ENCODE assay signal across 10 cellular contexts in genomic region chr18:45589559-45590041, GRCh38. TPM values are rescaled to one million over a fixed set of nuclear protein-coding genes. Genes with fewer than 3 reads are reported as not detected.
DNase-seq lines count a peak whose midpoint lies in the region; ATAC-seq, FAIRE-seq and TF ChIP-seq lines count a peak whose summit lies in the region.
"Had no signal": no experiment of that assay in that cellular context is flagged by ENCODE, and none has a peak within 500 bp of the region (broad histone marks: within the 10 kb centered on the region; RNA-seq: fewer than 3 reads in every experiment).

No MANE protein-coding gene starts in this region.

- 40% methylated on average over 8 of the region's 8 CpGs for WGBS in right cardiac atrium
- 52 to 60% (median 53%) methylated on average over 8 of the region's 8 CpGs for WGBS in stomach, 5 donors

- DNase-seq in H7 = peak; percentile 59
- no peak for DNase-seq in WTC11 (ENCODE audit: low spot score)
- DNase-seq in right cardiac atrium = peak; percentile 51 to 79 (median 73)
- no peak for DNase-seq in stomach
- no peak for DNase-seq in GM12892 (ENCODE audit: insufficient read length)
- DNase-seq in nucleus accumbens (lab: John Stamatoyannopoulos, UW) = no peak
- DNase-seq in central memory CD4-positive, alpha-beta T cell = no peak
- DNase-seq: activated naive CD8-positive, alpha-beta T cell treated with anti-CD3 and anti-CD28 coated beads for 36 hours; NCI-H510A treated with DMSO at 0.1 percent for 48 hours had no signal

- POLR2A ChIA-PET in WTC11 (lab: Charles Lee) = no interaction called here

- peaks cover 28% of the 10 kb centered on the region for H3K4me1 Mint-ChIP-seq in WTC11
- H3K4me1 Mint-ChIP-seq: activated naive CD8-positive, alpha-beta T cell treated with anti-CD3 and anti-CD28 coated beads for 36 hours had no signal

- peaks cover 6% of the 10 kb centered on the region for H3K9me3 Mint-ChIP-seq in WTC11
- H3K9me3 Mint-ChIP-seq: activated naive CD8-positive, alpha-beta T cell treated with anti-CD3 and anti-CD28 coated beads for 36 hours had no signal

- no peak for TF ChIP-seq POLR2A in stomach (IDR thresholded peaks at IDR 0.05)
- no peak for TF ChIP-seq POLR2A in GM12892 (IDR thresholded peaks at IDR 0.05; ENCODE audit: low read depth, low read length)

- TF ChIP-seq CTCF in WTC11 (IDR thresholded peaks at IDR 0.05) = no peak
- TF ChIP-seq CTCF in stomach (IDR thresholded peaks at IDR 0.05) = no peak

- no peaks in the 10 kb centered on the region for H3K27me3 Mint-ChIP-seq in WTC11 (ENCODE audit: low read depth)
- H3K27me3 Mint-ChIP-seq: activated naive CD8-positive, alpha-beta T cell treated with anti-CD3 and anti-CD28 coated beads for 36 hours had no signal

- H3K36me3 ChIP-seq in H7 (replicated peaks; ENCODE audit: control insufficient read depth, insufficient read depth, low read length) = no peaks in the 10 kb centered on the region
- H3K36me3 ChIP-seq in stomach = no peaks in the 10 kb centered on the region

- peaks cover 5% of the 10 kb centered on the region for H3K4me1 ChIP-seq in right cardiac atrium (ENCODE audit: control insufficient read depth, insufficient read depth, low read length)
- peaks cover 0 to 16% (median 7%) of the 10 kb centered on the region in 4 donors for H3K4me1 ChIP-seq in stomach

- H3K4me3 Mint-ChIP-seq in WTC11 = peak overlapping the region; percentile 39
- H3K4me3 Mint-ChIP-seq: activated naive CD8-positive, alpha-beta T cell treated with anti-CD3 and anti-CD28 coated beads for 36 hours had no signal

- no peak for FAIRE-seq in GM12892 (lab: Jason Lieb, UNC)

- ATAC-seq in WTC11 (peak; percentile 82), right cardiac atrium (peak; percentile 23 to 35), GM21515 (IDR thresholded peaks at IDR 0.05; ENCODE audit: unreplicated experiment) (no peak)

- intact Hi-C loops in right cardiac atrium (cut with DNase I) (no loop called here), stomach (cut with DNase I; ENCODE audit: low total_unique reads) (no loop called here)

- no peak overlapping the region for H3K4me3 ChIP-seq in H7 (ENCODE audit: insufficient read depth, low read depth, low read length)
- H3K4me3 ChIP-seq in right cardiac atrium (ENCODE audit: low read length) = no peak overlapping the region
- H3K4me3 ChIP-seq in stomach = no peak overlapping the region

- H3K27ac ChIP-seq in right cardiac atrium (ENCODE audit: low read length) = peak overlapping the region; percentile 50
- H3K27ac ChIP-seq in stomach = peak overlapping the region in 3 of 5 donors; percentile 49 to 53 (median 50)

- H3K27me3 ChIP-seq in H7 (ENCODE audit: control insufficient read depth, insufficient read depth, low read length) = no peaks in the 10 kb centered on the region
- no peaks in the 10 kb centered on the region for H3K27me3 ChIP-seq in right cardiac atrium (ENCODE audit: control insufficient read depth, insufficient read depth)
- no peaks in the 10 kb centered on the region for H3K27me3 ChIP-seq in stomach

- TF ChIP-seq EP300 in stomach (IDR thresholded peaks at IDR 0.05) = no peak

- H3K36me3 Mint-ChIP-seq in WTC11 = no peaks in the 10 kb centered on the region
- H3K36me3 Mint-ChIP-seq: activated naive CD8-positive, alpha-beta T cell treated with anti-CD3 and anti-CD28 coated beads for 36 hours had no signal

- CTCF ChIA-PET in WTC11 (lab: Charles Lee) = interaction anchor here (0.7 to 2.3 kb wide), 11 partner anchors 11 to 484 kb away, joined by 3 to 13 read pairs (median 4); no protein-coding TSS in a partner anchor

- no peaks in the 10 kb centered on the region for H3K9me3 ChIP-seq in right cardiac atrium (ENCODE audit: control insufficient read depth, low read length)
- no peaks in the 10 kb centered on the region for H3K9me3 ChIP-seq in stomach

- peak overlapping the region; percentile 62; the same call in 1 of the 2 replicates for H3K27ac Mint-ChIP-seq in WTC11
- H3K27ac Mint-ChIP-seq: activated naive CD8-positive, alpha-beta T cell treated with anti-CD3 and anti-CD28 coated beads for 36 hours had no signal

TF ChIP-seq in WTC11, 78 proteins besides CTCF, POLR2A, EP300 and RAD21 (continues in another document):
- no peak for TF ChIP-seq MLX (CRISPR knock-in tag; IDR thresholded peaks at IDR 0.05)
- TF ChIP-seq, protein P1, sequence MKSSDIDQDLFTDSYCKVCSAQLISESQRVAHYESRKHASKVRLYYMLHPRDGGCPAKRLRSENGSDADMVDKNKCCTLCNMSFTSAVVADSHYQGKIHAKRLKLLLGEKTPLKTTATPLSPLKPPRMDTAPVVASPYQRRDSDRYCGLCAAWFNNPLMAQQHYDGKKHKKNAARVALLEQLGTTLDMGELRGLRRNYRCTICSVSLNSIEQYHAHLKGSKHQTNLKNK (CRISPR knock-in tag; IDR thresholded peaks at IDR 0.05) = no peak
- TF ChIP-seq, protein P2, sequence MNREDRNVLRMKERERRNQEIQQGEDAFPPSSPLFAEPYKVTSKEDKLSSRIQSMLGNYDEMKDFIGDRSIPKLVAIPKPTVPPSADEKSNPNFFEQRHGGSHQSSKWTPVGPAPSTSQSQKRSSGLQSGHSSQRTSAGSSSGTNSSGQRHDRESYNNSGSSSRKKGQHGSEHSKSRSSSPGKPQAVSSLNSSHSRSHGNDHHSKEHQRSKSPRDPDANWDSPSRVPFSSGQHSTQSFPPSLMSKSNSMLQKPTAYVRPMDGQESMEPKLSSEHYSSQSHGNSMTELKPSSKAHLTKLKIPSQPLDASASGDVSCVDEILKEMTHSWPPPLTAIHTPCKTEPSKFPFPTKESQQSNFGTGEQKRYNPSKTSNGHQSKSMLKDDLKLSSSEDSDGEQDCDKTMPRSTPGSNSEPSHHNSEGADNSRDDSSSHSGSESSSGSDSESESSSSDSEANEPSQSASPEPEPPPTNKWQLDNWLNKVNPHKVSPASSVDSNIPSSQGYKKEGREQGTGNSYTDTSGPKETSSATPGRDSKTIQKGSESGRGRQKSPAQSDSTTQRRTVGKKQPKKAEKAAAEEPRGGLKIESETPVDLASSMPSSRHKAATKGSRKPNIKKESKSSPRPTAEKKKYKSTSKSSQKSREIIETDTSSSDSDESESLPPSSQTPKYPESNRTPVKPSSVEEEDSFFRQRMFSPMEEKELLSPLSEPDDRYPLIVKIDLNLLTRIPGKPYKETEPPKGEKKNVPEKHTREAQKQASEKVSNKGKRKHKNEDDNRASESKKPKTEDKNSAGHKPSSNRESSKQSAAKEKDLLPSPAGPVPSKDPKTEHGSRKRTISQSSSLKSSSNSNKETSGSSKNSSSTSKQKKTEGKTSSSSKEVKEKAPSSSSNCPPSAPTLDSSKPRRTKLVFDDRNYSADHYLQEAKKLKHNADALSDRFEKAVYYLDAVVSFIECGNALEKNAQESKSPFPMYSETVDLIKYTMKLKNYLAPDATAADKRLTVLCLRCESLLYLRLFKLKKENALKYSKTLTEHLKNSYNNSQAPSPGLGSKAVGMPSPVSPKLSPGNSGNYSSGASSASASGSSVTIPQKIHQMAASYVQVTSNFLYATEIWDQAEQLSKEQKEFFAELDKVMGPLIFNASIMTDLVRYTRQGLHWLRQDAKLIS (CRISPR knock-in tag; IDR thresholded peaks at IDR 0.05; ENCODE audit: borderline replicate concordance) = no peak
- TF ChIP-seq CREM (CRISPR knock-in tag; IDR thresholded peaks at IDR 0.05) = no peak
- TF ChIP-seq, protein P3, sequence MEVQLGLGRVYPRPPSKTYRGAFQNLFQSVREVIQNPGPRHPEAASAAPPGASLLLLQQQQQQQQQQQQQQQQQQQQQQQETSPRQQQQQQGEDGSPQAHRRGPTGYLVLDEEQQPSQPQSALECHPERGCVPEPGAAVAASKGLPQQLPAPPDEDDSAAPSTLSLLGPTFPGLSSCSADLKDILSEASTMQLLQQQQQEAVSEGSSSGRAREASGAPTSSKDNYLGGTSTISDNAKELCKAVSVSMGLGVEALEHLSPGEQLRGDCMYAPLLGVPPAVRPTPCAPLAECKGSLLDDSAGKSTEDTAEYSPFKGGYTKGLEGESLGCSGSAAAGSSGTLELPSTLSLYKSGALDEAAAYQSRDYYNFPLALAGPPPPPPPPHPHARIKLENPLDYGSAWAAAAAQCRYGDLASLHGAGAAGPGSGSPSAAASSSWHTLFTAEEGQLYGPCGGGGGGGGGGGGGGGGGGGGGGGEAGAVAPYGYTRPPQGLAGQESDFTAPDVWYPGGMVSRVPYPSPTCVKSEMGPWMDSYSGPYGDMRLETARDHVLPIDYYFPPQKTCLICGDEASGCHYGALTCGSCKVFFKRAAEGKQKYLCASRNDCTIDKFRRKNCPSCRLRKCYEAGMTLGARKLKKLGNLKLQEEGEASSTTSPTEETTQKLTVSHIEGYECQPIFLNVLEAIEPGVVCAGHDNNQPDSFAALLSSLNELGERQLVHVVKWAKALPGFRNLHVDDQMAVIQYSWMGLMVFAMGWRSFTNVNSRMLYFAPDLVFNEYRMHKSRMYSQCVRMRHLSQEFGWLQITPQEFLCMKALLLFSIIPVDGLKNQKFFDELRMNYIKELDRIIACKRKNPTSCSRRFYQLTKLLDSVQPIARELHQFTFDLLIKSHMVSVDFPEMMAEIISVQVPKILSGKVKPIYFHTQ (CRISPR knock-in tag; IDR thresholded peaks at IDR 0.05) = no peak
- no peak for TF ChIP-seq JUN (CRISPR knock-in tag; IDR thresholded peaks at IDR 0.05)
- TF ChIP-seq, protein P4, sequence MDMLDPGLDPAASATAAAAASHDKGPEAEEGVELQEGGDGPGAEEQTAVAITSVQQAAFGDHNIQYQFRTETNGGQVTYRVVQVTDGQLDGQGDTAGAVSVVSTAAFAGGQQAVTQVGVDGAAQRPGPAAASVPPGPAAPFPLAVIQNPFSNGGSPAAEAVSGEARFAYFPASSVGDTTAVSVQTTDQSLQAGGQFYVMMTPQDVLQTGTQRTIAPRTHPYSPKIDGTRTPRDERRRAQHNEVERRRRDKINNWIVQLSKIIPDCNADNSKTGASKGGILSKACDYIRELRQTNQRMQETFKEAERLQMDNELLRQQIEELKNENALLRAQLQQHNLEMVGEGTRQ (CRISPR knock-in tag; IDR thresholded peaks at IDR 0.05) = no peak
- no peak for TF ChIP-seq NR3C1 (CRISPR knock-in tag; conservative IDR thresholded peaks at IDR 0.05; ENCODE audit: low read depth)

RNA-seq across cellular contexts. Expression of gene SLC14A2, which starts 25.7 kb away (rescaled TPM):
- 0.04 TPM in 1 of 2 replicates, not detected in the other for total RNA-seq in H7 (2014; rRNA removed; shearing (Covaris generic))
- total RNA-seq in WTC11 (2021) (0.05 to 0.07 TPM in 2 of 3 replicates, not detected in the other), right cardiac atrium (under 1 TPM; 0.14 to 0.21 (median 0.18) TPM), stomach (under 1 TPM in 1 of 5 donors, not detected in 4; under 0.01 TPM)
- polyA plus RNA-seq in right cardiac atrium (0.07 TPM), stomach (not detected)
- polyA plus RNA-seq in GM12892 (2012; ENCODE audit: missing spikeins) = 0.06 TPM

Comparison
In these comparisons a context has a peak if more than half of its experiments do, and no peak if none do; other contexts are left out.
1. DNase-seq: peak in H7 (single experiment) and right cardiac atrium (3 of 3); none in WTC11 (single experiment), stomach (single experiment), GM12892 (single experiment), nucleus accumbens (0 of 56) and central memory CD4-positive, alpha-beta T cell (single experiment).